ENCODE assay signal across 26 cellular contexts in genomic region chr2:55059793-55060192, GRCh38.
"Had no signal": no experiment of that assay in that cellular context is flagged by ENCODE, and none has a peak within 500 bp of the region (broad histone marks: within the 10 kb centered on the region; RNA-seq: fewer than 3 reads in every experiment).

No MANE protein-coding gene starts in this region.

- H3K4me3 ChIP-seq: colonic mucosa, esophagus squamous epithelium, gastrocnemius medialis, heart right ventricle, left lung, lower lobe of right lung had no signal

- FAIRE-seq: endometrium, islet of Langerhans, keratinocyte had no signal

- H3K27me3 ChIP-seq: colonic mucosa, esophagus squamous epithelium, gastrocnemius medialis, heart right ventricle, left lung had no signal

- DNase-seq: colonic mucosa; cortex of kidney; effector CD8-positive, alpha-beta T cell; effector memory CD8-positive, alpha-beta T cell; endodermal cell; erythroblast; esophagus squamous epithelium; foreskin fibroblast; foreskin melanocyte; gastrocnemius medialis; glutamatergic neuron; head of caudate nucleus; heart right ventricle; hippocampal formation; left cardiac atrium; left lung; left ventricle myocardium superior; lower lobe of right lung; mesenchymal stem cell; midbrain; naive thymus-derived CD4-positive, alpha-beta T cell had no signal

- ATAC-seq: effector memory CD8-positive, alpha-beta T cell; esophagus mucosa; gastrocnemius medialis; heart right ventricle; left cardiac atrium; left lung; left ventricle myocardium superior; lower lobe of right lung; naive thymus-derived CD4-positive, alpha-beta T cell had no signal

- H3K4me1 ChIP-seq: colonic mucosa, esophagus squamous epithelium, heart right ventricle, left lung, lower lobe of right lung had no signal

- H3K36me3 ChIP-seq: colonic mucosa, esophagus squamous epithelium, gastrocnemius medialis, heart right ventricle, left lung, lower lobe of right lung had no signal

- H3K9me3 ChIP-seq: colonic mucosa, esophagus squamous epithelium, gastrocnemius medialis, heart right ventricle, left lung, lower lobe of right lung had no signal

- H3K27ac ChIP-seq: colonic mucosa, epithelial cell of prostate, esophagus squamous epithelium, gastrocnemius medialis, heart right ventricle, left lung, lower lobe of right lung had no signal
